ENCODE assay signal across 22 cellular contexts in the genomic region with DNA sequence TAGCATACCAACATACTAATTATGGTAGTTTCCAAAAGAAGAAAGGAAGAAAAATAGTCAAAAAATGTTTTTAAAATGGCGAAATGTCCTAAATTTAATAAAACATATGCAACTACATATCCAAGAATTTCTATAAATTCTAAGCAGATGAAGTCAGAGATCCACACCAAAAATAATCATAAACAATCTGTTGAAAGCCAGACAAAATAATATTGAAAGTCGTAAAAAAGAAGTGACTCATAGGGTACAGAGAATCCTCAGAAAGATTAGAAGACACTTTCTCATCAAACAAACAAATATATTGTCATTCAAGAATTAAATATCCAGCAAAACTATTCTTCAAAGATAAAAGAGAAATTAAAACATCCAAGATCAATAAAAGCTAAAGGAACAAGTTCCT.
DNase-seq lines count a peak whose midpoint lies in the region; ATAC-seq and TF ChIP-seq lines count a peak whose summit lies in the region.
"Had no signal": no experiment of that assay in that cellular context is flagged by ENCODE, and none has a peak within 500 bp of the region (broad histone marks: within the 10 kb centered on the region; RNA-seq: fewer than 3 reads in every experiment).

No MANE protein-coding gene starts in this region.

- H3K4me2 ChIP-seq in SK-N-SH (no peak overlapping the region), smooth muscle cell (no peak overlapping the region)
- H3K4me2 ChIP-seq: BLaER1 had no signal

- TF ChIP-seq CTCF in SK-N-SH (IDR thresholded peaks at IDR 0.05) (no peak), smooth muscle cell (IDR thresholded peaks at IDR 0.05; ENCODE audit: borderline replicate concordance, insufficient read depth, poor library complexity, severe bottlenecking) (no peak)

- 33% methylated on average over 2 of the region's 2 CpGs for WGBS in SK-N-SH (ENCODE audit: low lambda C conversion rate)
- WGBS in smooth muscle cell (ENCODE audit: low lambda C conversion rate) = 67% methylated on average over 2 of the region's 2 CpGs

- TF ChIP-seq RAD21 in SK-N-SH (IDR thresholded peaks at IDR 0.05; ENCODE audit: low read length) = no peak

- H3K27ac ChIP-seq in SK-N-SH (ENCODE audit: low read depth in 2 of 2, low read length in 1 of 2) (no peak overlapping the region), smooth muscle cell (ENCODE audit: low read depth) (no peak overlapping the region)
- H3K27ac ChIP-seq: BLaER1 had no signal

- H3K4me1 ChIP-seq in SK-N-SH (ENCODE audit: control insufficient read depth in 1 of 2, insufficient read depth in 2 of 2, low read depth in 1 of 2, low read length in 1 of 2) (no peaks in the 10 kb centered on the region; a peak in 1 of 4 replicates), smooth muscle cell (ENCODE audit: low read depth) (no peaks in the 10 kb centered on the region)
- H3K4me1 ChIP-seq: BE2C had no signal

- no peak overlapping the region for H3K4me3 ChIP-seq in SK-N-SH (ENCODE audit: low read depth in 2 of 2, low read length in 1 of 2)
- H3K4me3 ChIP-seq in smooth muscle cell = no peak overlapping the region
- H3K4me3 ChIP-seq: BLaER1 had no signal

- H3K36me3 ChIP-seq in SK-N-SH (replicated peaks in 1 of 2; ENCODE audit: control insufficient read depth in 1 of 2, insufficient read depth in 2 of 2, low read length in 1 of 2) (no peaks in the 10 kb centered on the region), smooth muscle cell (ENCODE audit: low read depth) (no peaks in the 10 kb centered on the region)
- H3K36me3 ChIP-seq: BE2C, BLaER1 had no signal

- ATAC-seq in HG02938 (IDR thresholded peaks at IDR 0.05; ENCODE audit: unreplicated experiment) (no peak), GM18909 (IDR thresholded peaks at IDR 0.05; ENCODE audit: poor library complexity, unreplicated experiment) (no peak)

- DNase-seq in DMS53 treated with DMSO at 0.1 percent for 48 hours (lab: John Stamatoyannopoulos, UW; ENCODE audit: unreplicated experiment) (peak; percentile 20), HCEC 1CT (peak; percentile 69), amniotic epithelial cell (ENCODE audit: low read depth) (peak; percentile 10), SK-N-SH (no peak), smooth muscle cell (lab: John Stamatoyannopoulos, UW; ENCODE audit: unreplicated experiment) (no peak)
- DNase-seq: 8988T; ACHN; BE2C; C1 segment of cervical spinal cord; CD4-positive, alpha-beta memory T cell; CD4-positive, CD25-positive, alpha-beta regulatory T cell; CD8-positive, alpha-beta memory T cell; COR-L47; DMS 273 treated with DMSO at 0.1 percent for 48 hours; DMS153; DMS79; DND-41; EL; GF-D8 had no signal

- CTCF ChIA-PET in SK-N-SH (lab: Yijun Ruan, JAX) = interaction anchor here (0.7 kb wide), 1 partner anchor 1123 kb away, joined by 3 read pairs; no protein-coding TSS in a partner anchor

- H3F3A ChIP-seq in SK-N-SH (replicated peaks; ENCODE audit: insufficient read depth) = no peaks in the 10 kb centered on the region
- H3F3A ChIP-seq in smooth muscle cell (ENCODE audit: low read depth) = no peaks in the 10 kb centered on the region

- no peaks in the 10 kb centered on the region; the same call in 1 of the 2 replicates for H3K9me3 ChIP-seq in SK-N-SH
- H3K9me3 ChIP-seq in smooth muscle cell (replicated peaks; ENCODE audit: low read depth) = no peaks in the 10 kb centered on the region
- H3K9me3 ChIP-seq: BE2C, BLaER1 had no signal

- H3K79me2 ChIP-seq in SK-N-SH (ENCODE audit: insufficient read depth) (no peaks in the 10 kb centered on the region), smooth muscle cell (ENCODE audit: low read depth) (no peaks in the 10 kb centered on the region)

- H3K9ac ChIP-seq in SK-N-SH (no peak overlapping the region), smooth muscle cell (ENCODE audit: low read depth) (no peak overlapping the region)
- H3K9ac ChIP-seq: BLaER1 had no signal

- H2AFZ ChIP-seq in SK-N-SH (ENCODE audit: low read depth) = no peak overlapping the region
- H2AFZ ChIP-seq in smooth muscle cell (ENCODE audit: low read depth) = no peak overlapping the region

- no peaks in the 10 kb centered on the region; the same call in 1 of the 2 replicates for H3K9me2 ChIP-seq in SK-N-SH

- POLR2A ChIA-PET in SK-N-SH (lab: Yijun Ruan, JAX) = no interaction called here

- H3K27me3 ChIP-seq in SK-N-SH (ENCODE audit: insufficient read depth) (no peaks in the 10 kb centered on the region), smooth muscle cell (ENCODE audit: low read depth) (no peaks in the 10 kb centered on the region)
- H3K27me3 ChIP-seq: BE2C had no signal

- H4K20me1 ChIP-seq in SK-N-SH (ENCODE audit: insufficient read depth) (no peaks in the 10 kb centered on the region), smooth muscle cell (ENCODE audit: low read depth) (no peaks in the 10 kb centered on the region)
- H4K20me1 ChIP-seq: BLaER1 had no signal

- TF ChIP-seq EP300 in SK-N-SH (IDR thresholded peaks at IDR 0.05; ENCODE audit: borderline replicate concordance in 1 of 2, low read depth in 1 of 2, low read length in 1 of 2) = no peak

TF ChIP-seq in SK-N-SH, 30 proteins besides CTCF, POLR2A, EP300 and RAD21:
- TF ChIP-seq, protein P1, sequence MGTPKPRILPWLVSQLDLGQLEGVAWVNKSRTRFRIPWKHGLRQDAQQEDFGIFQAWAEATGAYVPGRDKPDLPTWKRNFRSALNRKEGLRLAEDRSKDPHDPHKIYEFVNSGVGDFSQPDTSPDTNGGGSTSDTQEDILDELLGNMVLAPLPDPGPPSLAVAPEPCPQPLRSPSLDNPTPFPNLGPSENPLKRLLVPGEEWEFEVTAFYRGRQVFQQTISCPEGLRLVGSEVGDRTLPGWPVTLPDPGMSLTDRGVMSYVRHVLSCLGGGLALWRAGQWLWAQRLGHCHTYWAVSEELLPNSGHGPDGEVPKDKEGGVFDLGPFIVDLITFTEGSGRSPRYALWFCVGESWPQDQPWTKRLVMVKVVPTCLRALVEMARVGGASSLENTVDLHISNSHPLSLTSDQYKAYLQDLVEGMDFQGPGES (IDR thresholded peaks at IDR 0.05; ENCODE audit: low read depth, low read length) = no peak

Comparison
In these comparisons a context has a peak if more than half of its experiments do, and no peak if none do; other contexts are left out.
1. DNase-seq: peak in DMS53 treated with DMSO at 0.1 percent for 48 hours (single experiment), HCEC 1CT (single experiment) and amniotic epithelial cell (single experiment); none in SK-N-SH (single experiment) and smooth muscle cell (single experiment).